ENCODE assay signal across 18 cellular contexts in genomic region chr3:160374472-160374871, GRCh38.
"Had no signal": no experiment of that assay in that cellular context is flagged by ENCODE, and none has a peak within 500 bp of the region (broad histone marks: within the 10 kb centered on the region; RNA-seq: fewer than 3 reads in every experiment).

No MANE protein-coding gene starts in this region.

- H3K9me3 Mint-ChIP-seq: activated B cell treated with CpG ODN at 0.5 μM for 24 hours; activated CD4-positive, alpha-beta T cell treated with anti-CD3 and anti-CD28 coated beads, Interleukin-2, amount 10 ng/mL, durations not matched to agents 24 days and 14 days; activated naive CD4-positive, alpha-beta T cell treated with anti-CD3 and anti-CD28 coated beads, Interleukin-2, amount 50 U/mL, for 24 hours; activated T-helper 17 cell treated with anti-CD3 and anti-CD28 coated beads, Interleukin-2, amount 50 U/mL, for 72 hours; mesothelial cell of epicardium; naive B cell; stimulated activated memory B cell treated with anti-CD40 and anti-IgM and Interleukin-4, amounts not matched to agents 10 μg/mL and 1 μg/mL and 100 μg/mL, for 72 hours had no signal

- DNase-seq: activated B cell treated with CpG ODN at 0.5 μM for 24 hours; activated CD4-positive, alpha-beta T cell treated with anti-CD3 and anti-CD28 coated beads, Interleukin-2, amount 10 ng/mL, durations not matched to agents 24 days and 14 days; activated CD8-positive, alpha-beta memory T cell treated with anti-CD3 and anti-CD28 coated beads for 24 hours; amygdala; brain microvascular endothelial cell; cerebellar nuclear complex; endodermal cell; foreskin fibroblast; heart right ventricle; naive B cell; right cardiac atrium; SK-N-SH; T-helper 17 cell had no signal

- ATAC-seq: activated T-helper 17 cell treated with anti-CD3 and anti-CD28 coated beads, Interleukin-2, amount 50 U/mL, for 72 hours; esophagus mucosa; heart right ventricle; right cardiac atrium; stimulated activated memory B cell treated with anti-CD40 and anti-IgM and Interleukin-4, amounts not matched to agents 10 μg/mL and 1 μg/mL and 100 μg/mL, for 72 hours; T-helper 17 cell had no signal

- H3K27me3 Mint-ChIP-seq: activated B cell treated with CpG ODN at 0.5 μM for 24 hours; activated CD4-positive, alpha-beta T cell treated with anti-CD3 and anti-CD28 coated beads, Interleukin-2, amount 10 ng/mL, durations not matched to agents 24 days and 14 days; activated naive CD4-positive, alpha-beta T cell treated with anti-CD3 and anti-CD28 coated beads, Interleukin-2, amount 50 U/mL, for 24 hours; activated T-helper 17 cell treated with anti-CD3 and anti-CD28 coated beads, Interleukin-2, amount 50 U/mL, for 72 hours; naive B cell; stimulated activated memory B cell treated with anti-CD40 and anti-IgM and Interleukin-4, amounts not matched to agents 10 μg/mL and 1 μg/mL and 100 μg/mL, for 72 hours; T-helper 17 cell had no signal

- H3K4me3 Mint-ChIP-seq: activated B cell treated with CpG ODN at 0.5 μM for 24 hours; activated CD4-positive, alpha-beta T cell treated with anti-CD3 and anti-CD28 coated beads, Interleukin-2, amount 10 ng/mL, durations not matched to agents 24 days and 14 days; activated naive CD4-positive, alpha-beta T cell treated with anti-CD3 and anti-CD28 coated beads, Interleukin-2, amount 50 U/mL, for 24 hours; activated T-helper 17 cell treated with anti-CD3 and anti-CD28 coated beads, Interleukin-2, amount 50 U/mL, for 72 hours; endodermal cell; mesothelial cell of epicardium; naive B cell; stimulated activated memory B cell treated with anti-CD40 and anti-IgM and Interleukin-4, amounts not matched to agents 10 μg/mL and 1 μg/mL and 100 μg/mL, for 72 hours; T-helper 17 cell had no signal

- H3K27ac Mint-ChIP-seq: activated B cell treated with CpG ODN at 0.5 μM for 24 hours; activated CD4-positive, alpha-beta T cell treated with anti-CD3 and anti-CD28 coated beads, Interleukin-2, amount 10 ng/mL, durations not matched to agents 24 days and 14 days; activated naive CD4-positive, alpha-beta T cell treated with anti-CD3 and anti-CD28 coated beads, Interleukin-2, amount 50 U/mL, for 24 hours; activated T-helper 17 cell treated with anti-CD3 and anti-CD28 coated beads, Interleukin-2, amount 50 U/mL, for 72 hours; endodermal cell; mesothelial cell of epicardium; naive B cell; stimulated activated memory B cell treated with anti-CD40 and anti-IgM and Interleukin-4, amounts not matched to agents 10 μg/mL and 1 μg/mL and 100 μg/mL, for 72 hours; T-helper 17 cell had no signal
